ENCODE assay signal across 17 cellular contexts in the genomic region with DNA sequence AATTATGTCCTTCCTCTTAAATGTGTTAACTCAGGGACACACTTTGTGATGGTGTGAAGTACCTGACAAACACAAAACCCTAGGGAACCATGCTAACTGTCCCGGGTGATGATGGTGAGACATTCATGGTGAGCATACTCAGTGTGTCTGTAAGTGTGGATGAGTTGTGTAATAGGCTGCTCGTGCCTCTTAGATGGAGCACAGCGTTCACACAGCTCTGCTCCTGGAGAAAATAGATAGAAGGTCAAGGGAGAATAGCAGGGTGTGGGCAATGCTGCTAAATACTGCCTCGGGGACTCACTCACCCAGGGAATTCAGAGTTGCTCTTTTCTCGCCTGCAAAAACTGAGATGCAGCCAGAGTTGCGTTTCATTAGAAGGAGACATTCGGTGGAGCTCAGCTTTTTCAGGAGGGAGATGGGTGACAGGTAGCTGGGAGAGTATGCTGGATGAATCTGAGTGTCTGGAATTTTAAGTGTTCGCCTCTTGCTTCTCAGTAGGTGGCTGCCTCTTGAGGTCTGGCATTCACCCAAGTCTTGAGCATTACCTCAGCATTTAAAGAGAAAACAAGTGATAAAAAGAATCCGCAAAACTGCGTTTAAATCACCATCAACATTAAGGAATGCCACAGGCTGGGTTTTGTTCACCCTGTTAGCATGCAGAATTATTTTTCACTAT.
DNase-seq lines count a peak whose midpoint lies in the region; ATAC-seq and TF ChIP-seq lines count a peak whose summit lies in the region.
"Had no signal": no experiment of that assay in that cellular context is flagged by ENCODE, and none has a peak within 500 bp of the region (broad histone marks: within the 10 kb centered on the region; RNA-seq: fewer than 3 reads in every experiment).

No MANE protein-coding gene starts in this region.

- H3K27ac ChIP-seq in cardiac muscle cell (no peak overlapping the region), left ventricle myocardium inferior (replicated peaks) (no peak overlapping the region)
- H3K27ac ChIP-seq: HL-60 had no signal

- H3K36me3 ChIP-seq in cardiac muscle cell (no peaks in the 10 kb centered on the region), left ventricle myocardium inferior (no peaks in the 10 kb centered on the region)

- H3K4me1 ChIP-seq in cardiac muscle cell (ENCODE audit: low read depth) (peaks cover 11% of the 10 kb centered on the region), left ventricle myocardium inferior (peaks cover 18% of the 10 kb centered on the region)

- peak; percentile 0 to 68 for DNase-seq in cardiac muscle cell (ENCODE audit: low read depth in 1 of 2, low spot score in 1 of 2)
- DNase-seq in left ventricle myocardium inferior = no peak
- peak; percentile 59 for DNase-seq in NCI-H748 (lab: John Stamatoyannopoulos, UW; ENCODE audit: unreplicated experiment)
- peak; percentile 2 to 22 for DNase-seq in cardiac fibroblast (ENCODE audit: low read depth in 2 of 2)
- DNase-seq in superior temporal gyrus (ENCODE audit: extremely low spot score) = peak; percentile 12
- DNase-seq in glutamatergic neuron = no peak
- DNase-seq: activated B cell treated with CpG ODN at 0.5 μM for 24 hours; activated naive CD8-positive, alpha-beta T cell treated with anti-CD3 and anti-CD28 coated beads, Interleukin-2, amount 50 U/mL, for 24 hours; dermis blood vessel endothelial cell; MM.1S; NCI-H446 treated with DMSO at 0.1 percent for 48 hours; stimulated activated CD4-positive, alpha-beta T cell treated with anti-CD3 and anti-CD28 coated beads, Interleukin-4, amount 100 ng/mL, for 24 hours; stimulated activated naive CD4-positive, alpha-beta T cell had no signal

- no peaks in the 10 kb centered on the region for H3K36me3 Mint-ChIP-seq in glutamatergic neuron (ENCODE audit: unreplicated experiment)

- H3K9me3 ChIP-seq in cardiac muscle cell (ENCODE audit: low read depth) (no peaks in the 10 kb centered on the region), left ventricle myocardium inferior (replicated peaks) (no peaks in the 10 kb centered on the region)

- H3K27me3 ChIP-seq in cardiac muscle cell (no peaks in the 10 kb centered on the region), left ventricle myocardium inferior (ENCODE audit: low read depth) (no peaks in the 10 kb centered on the region)

- intact Hi-C loops in left ventricle myocardium inferior (cut with micrococcal nuclease) = no loop called here

- H3K27ac Mint-ChIP-seq in glutamatergic neuron (ENCODE audit: unreplicated experiment) = no peak overlapping the region
- H3K27ac Mint-ChIP-seq: activated B cell treated with CpG ODN at 0.5 μM for 24 hours; activated naive CD8-positive, alpha-beta T cell treated with anti-CD3 and anti-CD28 coated beads, Interleukin-2, amount 50 U/mL, for 24 hours; B cell had no signal

- H3K4me1 Mint-ChIP-seq in glutamatergic neuron (ENCODE audit: low read depth, unreplicated experiment) = no peaks in the 10 kb centered on the region
- H3K4me1 Mint-ChIP-seq: activated B cell treated with CpG ODN at 0.5 μM for 24 hours; activated naive CD8-positive, alpha-beta T cell treated with anti-CD3 and anti-CD28 coated beads, Interleukin-2, amount 50 U/mL, for 24 hours; B cell had no signal

- TF ChIP-seq CTCF in cardiac muscle cell (IDR thresholded peaks at IDR 0.05; ENCODE audit: low read depth, low read length) (no peak), left ventricle myocardium inferior (IDR thresholded peaks at IDR 0.05; ENCODE audit: borderline replicate concordance) (no peak), cardiac fibroblast (IDR thresholded peaks at IDR 0.05; ENCODE audit: low read depth, low read length) (no peak), glutamatergic neuron (IDR thresholded peaks at IDR 0.05; ENCODE audit: partially characterized antibody, unreplicated experiment) (no peak)

- H3K4me3 Mint-ChIP-seq in glutamatergic neuron (ENCODE audit: unreplicated experiment) = no peak overlapping the region
- H3K4me3 Mint-ChIP-seq: activated B cell treated with CpG ODN at 0.5 μM for 24 hours; activated naive CD8-positive, alpha-beta T cell treated with anti-CD3 and anti-CD28 coated beads, Interleukin-2, amount 50 U/mL, for 24 hours; B cell had no signal

- H3K9me3 Mint-ChIP-seq in glutamatergic neuron (ENCODE audit: unreplicated experiment) = no peaks in the 10 kb centered on the region
- H3K9me3 Mint-ChIP-seq: activated B cell treated with CpG ODN at 0.5 μM for 24 hours; activated naive CD8-positive, alpha-beta T cell treated with anti-CD3 and anti-CD28 coated beads, Interleukin-2, amount 50 U/mL, for 24 hours had no signal

- ATAC-seq in GM21786 (IDR thresholded peaks at IDR 0.05; ENCODE audit: unreplicated experiment) = no peak
- no peak for ATAC-seq in GM21529 (IDR thresholded peaks at IDR 0.05; ENCODE audit: unreplicated experiment)
- ATAC-seq: activated naive CD8-positive, alpha-beta T cell treated with anti-CD3 and anti-CD28 coated beads, Interleukin-2, amount 50 U/mL, for 24 hours had no signal

- no peaks in the 10 kb centered on the region for H3K27me3 Mint-ChIP-seq in glutamatergic neuron (ENCODE audit: unreplicated experiment)
- H3K27me3 Mint-ChIP-seq: activated B cell treated with CpG ODN at 0.5 μM for 24 hours, B cell had no signal

- H3K4me3 ChIP-seq in cardiac muscle cell = no peak overlapping the region
- no peak overlapping the region for H3K4me3 ChIP-seq in left ventricle myocardium inferior
- H3K4me3 ChIP-seq in cardiac fibroblast (replicated peaks in 1 of 2; ENCODE audit: low read depth in 2 of 2, low read length in 2 of 2) = no peak overlapping the region

Comparison
In these comparisons a context has a peak if more than half of its experiments do, and no peak if none do; other contexts are left out.
1. DNase-seq: peak in cardiac muscle cell (2 of 2), NCI-H748 (single experiment), cardiac fibroblast (2 of 2) and superior temporal gyrus (single experiment); none in left ventricle myocardium inferior (single experiment) and glutamatergic neuron (single experiment).